In the genomic region with DNA sequence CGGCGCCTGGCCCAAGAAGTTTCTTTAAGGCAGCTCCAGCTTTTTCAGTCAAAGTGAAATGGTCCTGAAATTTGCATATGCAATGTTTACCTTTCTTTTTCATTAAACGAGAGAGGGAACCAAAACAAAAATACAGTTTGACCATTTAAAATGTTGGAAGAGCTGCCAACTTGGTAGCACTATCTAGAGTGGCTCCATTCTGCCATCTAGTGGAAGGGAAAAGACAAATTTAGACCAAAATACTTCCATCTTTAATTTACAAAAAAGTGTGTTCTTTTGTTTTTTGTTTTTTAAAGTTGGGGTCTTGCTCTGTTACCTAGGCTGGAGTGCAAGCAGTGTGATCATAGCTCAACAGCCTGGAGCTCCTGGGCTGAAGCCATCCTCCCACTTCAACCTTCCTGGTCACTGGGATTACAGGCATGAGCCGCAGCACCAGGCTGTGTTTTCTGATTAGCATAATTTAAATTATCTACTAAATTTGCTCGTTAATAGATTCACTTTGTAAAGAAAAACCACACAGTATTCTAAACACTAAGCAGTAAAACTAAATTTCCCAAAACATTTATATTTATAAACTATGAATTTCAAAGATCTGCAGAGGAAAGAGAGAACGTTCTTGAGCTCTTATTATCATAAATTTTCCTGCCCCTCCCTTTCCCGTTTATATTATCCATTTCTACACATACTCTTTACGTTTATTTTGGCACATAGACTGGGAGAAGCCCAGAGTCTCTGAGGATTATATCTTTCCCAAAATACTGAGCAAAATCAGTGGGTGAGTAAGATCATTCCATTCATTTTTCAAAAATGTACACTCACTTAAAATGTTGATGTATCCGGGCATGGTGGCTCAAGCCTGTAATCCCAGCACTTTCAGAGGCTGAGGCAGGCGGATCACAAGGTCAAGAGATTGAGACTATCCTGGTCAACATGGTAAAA, we compare ENCODE assay signal across 8 cellular contexts. TPM values are rescaled to one million over a fixed set of nuclear protein-coding genes. Genes with fewer than 3 reads are reported as not detected.
DNase-seq lines count a peak whose midpoint lies in the region; ATAC-seq and TF ChIP-seq lines count a peak whose summit lies in the region.

No MANE protein-coding gene starts in this region.

- no peak for TF ChIP-seq POLR2A in right lobe of liver (IDR thresholded peaks at IDR 0.05)

- H3K36me3 Mint-ChIP-seq in brain, result no peaks in the 10 kb centered on the region

- no peak overlapping the region for H3K4me3 ChIP-seq in right lobe of liver

- H3K4me1 Mint-ChIP-seq in brain, result peaks cover 20% of the 10 kb centered on the region

- peak; percentile 63 for TF ChIP-seq CTCF in AG09319 (IDR thresholded peaks at IDR 0.05; ENCODE audit: low read depth, low read length)
- peak; percentile 61 for TF ChIP-seq CTCF in GM13977 (IDR thresholded peaks at IDR 0.05; ENCODE audit: extremely low read depth, insufficient read depth, missing control alignments)
- TF ChIP-seq CTCF in brain (conservative IDR thresholded peaks at IDR 0.05), result peak; percentile 66 to 73
- TF ChIP-seq CTCF in right lobe of liver (IDR thresholded peaks at IDR 0.05), result peak; percentile 63 to 77 (median 72)

- 32% methylated on average over 10 of the region's 10 CpGs for WGBS in right lobe of liver (ENCODE audit: insufficient coverage, low coverage, low lambda C conversion rate, missing lambda C conversion rate)

- H3K27ac Mint-ChIP-seq in brain, result no peak overlapping the region

- no peaks in the 10 kb centered on the region for H3K9me3 ChIP-seq in right lobe of liver

- H3K27ac ChIP-seq in right lobe of liver, result no peak overlapping the region

- H3K27me3 ChIP-seq in right lobe of liver, result no peaks in the 10 kb centered on the region

- DNase-seq in AG09319 (ENCODE audit: extremely low read depth, low read depth) (no peak), GM13977 (ENCODE audit: low spot score) (peak; percentile 62), NCI-H345 treated with DMSO at 0.1 percent for 48 hours (lab: John Stamatoyannopoulos, UW; ENCODE audit: unreplicated experiment) (peak; percentile 26), right lobe of liver (no peak), GOT3 (lab: John Stamatoyannopoulos, UW) (no peak), cerebellum (ENCODE audit: low spot score) (no peak)

- intact Hi-C loops in right lobe of liver (cut with DNase I), result no loop called here

- ATAC-seq in right lobe of liver (peak; percentile 46 to 73 (median 70)), GM18858 (IDR thresholded peaks at IDR 0.05; ENCODE audit: unreplicated experiment) (no peak)

- H3K9me3 Mint-ChIP-seq in brain, result peaks cover 0 to 4% (median 0%) of the 10 kb centered on the region in 5 experiments

- H3K4me1 ChIP-seq in right lobe of liver, result no peaks in the 10 kb centered on the region

- peaks cover 51% of the 10 kb centered on the region for H3K27me3 Mint-ChIP-seq in brain

- in situ Hi-C loops in GM13977 (cut with MboI; ENCODE audit: low pct_unique_long_range_greater_than_20kb, low sequenced_read_pairs, unreplicated experiment), result no loop called here

- no peak overlapping the region for H3K4me3 Mint-ChIP-seq in brain

- no peaks in the 10 kb centered on the region for H3K36me3 ChIP-seq in right lobe of liver

RNA-seq across cellular contexts. Expression of gene RFC4, which starts 15.4 kb away (rescaled TPM):
- 32.4 TPM for polyA plus RNA-seq in brain (ENCODE audit: insufficient read depth, low read depth, low replicate concordance)
- total RNA-seq in right lobe of liver, result 10 to 100 TPM in 2 of 6 experiments, 1 to 10 TPM in 4; 4.6 to 17.4 (median 5.6) TPM
- 28.1 TPM for total RNA-seq in cerebellum

RNA-seq across cellular contexts. Expression of gene ADIPOQ, which starts 20.8 kb away (rescaled TPM):
- polyA plus RNA-seq in brain (ENCODE audit: insufficient read depth, low read depth, low replicate concordance), result not detected
- total RNA-seq in right lobe of liver (not detected), cerebellum (0.27 TPM)

RNA-seq across cellular contexts. Expression of gene EIF4A2, which starts 38.3 kb away (rescaled TPM):
- polyA plus RNA-seq in brain (ENCODE audit: insufficient read depth, low read depth, low replicate concordance), result 399 TPM
- total RNA-seq in right lobe of liver (100 to 1,000 TPM in 5 of 6 experiments, 10 to 100 TPM in 1; 98.9 to 234 (median 131) TPM), cerebellum (535 TPM)

Comparison
In these comparisons a context has a peak if more than half of its experiments do, and no peak if none do; other contexts are left out.
1. DNase-seq: peak in GM13977 (single experiment) and NCI-H345 treated with DMSO at 0.1 percent for 48 hours (single experiment); none in AG09319 (single experiment), right lobe of liver (0 of 3), GOT3 (single experiment) and cerebellum (single experiment).
2. Peak in every context shown above with its lines, with median percentiles within 50 percentile points of each other: CTCF ChIP-seq.